In the genomic region with DNA sequence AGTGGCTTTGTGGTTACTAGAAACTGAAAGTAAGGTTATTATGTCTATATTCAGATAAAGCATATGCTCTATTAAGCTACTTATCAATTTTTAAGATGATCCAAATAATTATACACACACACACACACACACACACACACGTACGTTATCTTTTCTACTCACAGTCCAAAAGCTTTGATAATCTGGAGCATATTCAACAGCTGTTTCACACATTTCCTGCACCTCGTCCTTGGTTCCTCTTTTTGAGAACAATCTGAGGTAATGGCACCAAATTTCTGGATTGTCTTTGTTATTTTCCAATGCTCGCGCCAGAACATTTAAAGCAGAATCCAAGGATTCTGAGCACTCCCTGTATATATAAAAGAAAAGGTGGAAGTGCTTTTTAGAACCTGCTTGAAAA, we compare ENCODE assay signal across 11 cellular contexts. TPM values are rescaled to one million over a fixed set of nuclear protein-coding genes. Genes with fewer than 3 reads are reported as not detected.
DNase-seq lines count a peak whose midpoint lies in the region; ATAC-seq, FAIRE-seq and TF ChIP-seq lines count a peak whose summit lies in the region.
"Had no signal": no experiment of that assay in that cellular context is flagged by ENCODE, and none has a peak within 500 bp of the region (broad histone marks: within the 10 kb centered on the region; RNA-seq: fewer than 3 reads in every experiment).

No MANE protein-coding gene starts in this region.

- DNase-seq in CMK (ENCODE audit: low read depth) (peak; percentile 18), KBM-7 (peak; percentile 83), D721Med (ENCODE audit: insufficient read length, low spot score) (no peak), body of pancreas (no peak)
- no peak for DNase-seq in activated CD4-positive, CD25-positive, alpha-beta regulatory T cell (lab: John Stamatoyannopoulos, UW)
- DNase-seq: NCI-H69 had no signal

- H3K36me3 ChIP-seq in body of pancreas (replicated peaks in 1 of 2; ENCODE audit: insufficient read depth in 1 of 2, low read depth in 2 of 2), result peaks cover 0 to 45% of the 10 kb centered on the region in 2 donors

- ATAC-seq in GM19395 (IDR thresholded peaks at IDR 0.05; ENCODE audit: unreplicated experiment), result peak; percentile 74
- ATAC-seq in HG03521 (IDR thresholded peaks at IDR 0.05; ENCODE audit: unreplicated experiment), result no peak
- no peak for ATAC-seq in body of pancreas

- H3K36me3 Mint-ChIP-seq in dendritic cell treated with granulocyte-macrophage colony-stimulating factor and Interleukin-4, amounts not matched to agents 40 ng/mL and 50 ng/mL, for 4 days (ENCODE audit: low read depth), result peaks cover 89% of the 10 kb centered on the region

- no peak overlapping the region for H3K27ac ChIP-seq in body of pancreas

- no peak overlapping the region for H3K4me3 ChIP-seq in body of pancreas

- peaks cover 17% of the 10 kb centered on the region for H3K4me1 Mint-ChIP-seq in dendritic cell treated with granulocyte-macrophage colony-stimulating factor and Interleukin-4, amounts not matched to agents 40 ng/mL and 50 ng/mL, for 4 days (ENCODE audit: low read depth)
- H3K4me1 Mint-ChIP-seq: neural crest cell had no signal

- no peaks in the 10 kb centered on the region for H3K9me3 Mint-ChIP-seq in dendritic cell treated with granulocyte-macrophage colony-stimulating factor and Interleukin-4, amounts not matched to agents 40 ng/mL and 50 ng/mL, for 4 days
- H3K9me3 Mint-ChIP-seq: neural crest cell had no signal

- in situ Hi-C loops in KBM-7 (cut with MboI; ENCODE audit: low pct_unique_long_range_greater_than_20kb, low sequenced_read_pairs), result no loop called here

- no peak for TF ChIP-seq POLR2A in body of pancreas (IDR thresholded peaks at IDR 0.05)

- 19 to 36% methylated on average over 5 of the region's 5 CpGs for whole genome bisulfite sequencing in body of pancreas, 2 donors

- no peaks in the 10 kb centered on the region for H3K27me3 ChIP-seq in body of pancreas

- H3K9me3 ChIP-seq in body of pancreas, result no peaks in the 10 kb centered on the region

- H3K27ac Mint-ChIP-seq in dendritic cell treated with granulocyte-macrophage colony-stimulating factor and Interleukin-4, amounts not matched to agents 40 ng/mL and 50 ng/mL, for 4 days, result peak overlapping the region; percentile 52

- H3K4me3 Mint-ChIP-seq in dendritic cell treated with granulocyte-macrophage colony-stimulating factor and Interleukin-4, amounts not matched to agents 40 ng/mL and 50 ng/mL, for 4 days, result no peak overlapping the region
- H3K4me3 Mint-ChIP-seq: neural crest cell had no signal

- no peak for FAIRE-seq in D721Med (lab: Jason Lieb, UNC)
- FAIRE-seq: G401.6 had no signal

- no peaks in the 10 kb centered on the region for H3K27me3 Mint-ChIP-seq in dendritic cell treated with granulocyte-macrophage colony-stimulating factor and Interleukin-4, amounts not matched to agents 40 ng/mL and 50 ng/mL, for 4 days

- no peak for TF ChIP-seq CTCF in D721Med (IDR thresholded peaks at IDR 0.05; ENCODE audit: insufficient read depth, missing control alignments)
- TF ChIP-seq CTCF in body of pancreas (IDR thresholded peaks at IDR 0.05), result no peak

- peaks cover 7% of the 10 kb centered on the region for H3K4me1 ChIP-seq in body of pancreas

- intact Hi-C loops in dendritic cell treated with granulocyte-macrophage colony-stimulating factor and Interleukin-4, amounts not matched to agents 40 ng/mL and 50 ng/mL, for 4 days (cut with micrococcal nuclease), result no loop called here
- intact Hi-C loops in body of pancreas (cut with DNase I), result no loop called here

RNA-seq across cellular contexts. Expression of a gene that starts 37.5 kb away (rescaled TPM):
- 100 to 1,000 TPM in 1 of 2 donors, 10 to 100 TPM in 1; 36.1 to 116 TPM for total RNA-seq in body of pancreas

RNA-seq across cellular contexts. Expression of a gene that starts 38.0 kb away (rescaled TPM):
- 10 to 100 TPM in 1 of 2 donors, under 1 TPM in 1; 0.99 to 15.0 TPM for total RNA-seq in body of pancreas

RNA-seq across cellular contexts. Expression of a gene that starts 59.8 kb away (rescaled TPM):
- 10 to 100 TPM; 11.2 to 16.6 TPM for total RNA-seq in body of pancreas

Comparison
In these comparisons a context has a peak if more than half of its experiments do, and no peak if none do; other contexts are left out.
1. DNase-seq: peak in CMK (single experiment) and KBM-7 (single experiment); none in activated CD4-positive, CD25-positive, alpha-beta regulatory T cell (0 of 4), D721Med (single experiment) and body of pancreas (0 of 4).